ENCODE assay signal across 1 cellular context in the genomic region with DNA sequence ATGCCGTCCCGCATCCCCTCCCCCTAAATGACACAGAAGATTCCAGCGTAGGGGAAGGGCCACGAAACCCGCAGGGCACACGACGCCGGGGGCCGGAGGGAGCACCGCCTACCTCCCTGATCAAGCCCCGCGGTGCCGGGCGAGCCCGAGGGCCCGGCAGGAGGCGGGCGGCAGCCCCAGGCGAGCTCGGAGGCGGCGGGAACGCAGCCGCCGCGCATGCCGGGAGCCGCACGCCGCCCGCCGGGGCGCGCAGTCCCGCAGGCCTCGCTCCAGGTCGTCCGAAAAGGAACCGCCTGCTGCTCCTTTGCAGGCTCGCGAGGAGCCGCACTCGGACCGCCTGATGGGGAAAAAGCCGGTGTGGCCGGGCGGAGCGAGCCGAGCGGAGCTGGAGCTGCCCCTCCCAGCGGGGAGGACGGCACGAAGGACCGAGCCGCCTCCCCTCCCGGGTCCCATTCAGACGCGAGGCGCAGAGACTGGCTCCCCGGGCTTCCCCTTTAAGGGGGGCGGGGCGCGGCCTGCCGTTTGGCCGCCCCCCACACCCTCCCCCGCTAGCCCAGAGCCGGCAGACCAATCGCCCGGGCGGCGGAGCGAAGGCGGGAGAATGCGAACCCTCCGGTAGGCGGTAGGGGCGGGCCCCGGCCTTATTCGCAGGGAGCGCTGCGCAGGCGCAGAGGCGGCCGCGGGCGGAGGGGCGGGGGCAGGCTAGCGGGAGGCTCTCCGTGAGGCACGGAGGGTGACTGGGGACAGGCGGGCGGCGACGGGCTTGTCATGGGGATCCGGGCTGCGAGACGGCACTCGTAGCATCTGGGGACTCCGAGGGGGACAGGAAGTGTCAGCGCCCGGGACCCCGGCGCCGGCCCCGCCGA.
TF ChIP-seq lines count a peak whose summit lies in the region.

No MANE protein-coding gene starts in this region.

TF ChIP-seq in HepG2, 621 proteins besides CTCF, POLR2A, EP300 and RAD21 (continued from another document and continues in another):
- TF ChIP-seq, protein P1, sequence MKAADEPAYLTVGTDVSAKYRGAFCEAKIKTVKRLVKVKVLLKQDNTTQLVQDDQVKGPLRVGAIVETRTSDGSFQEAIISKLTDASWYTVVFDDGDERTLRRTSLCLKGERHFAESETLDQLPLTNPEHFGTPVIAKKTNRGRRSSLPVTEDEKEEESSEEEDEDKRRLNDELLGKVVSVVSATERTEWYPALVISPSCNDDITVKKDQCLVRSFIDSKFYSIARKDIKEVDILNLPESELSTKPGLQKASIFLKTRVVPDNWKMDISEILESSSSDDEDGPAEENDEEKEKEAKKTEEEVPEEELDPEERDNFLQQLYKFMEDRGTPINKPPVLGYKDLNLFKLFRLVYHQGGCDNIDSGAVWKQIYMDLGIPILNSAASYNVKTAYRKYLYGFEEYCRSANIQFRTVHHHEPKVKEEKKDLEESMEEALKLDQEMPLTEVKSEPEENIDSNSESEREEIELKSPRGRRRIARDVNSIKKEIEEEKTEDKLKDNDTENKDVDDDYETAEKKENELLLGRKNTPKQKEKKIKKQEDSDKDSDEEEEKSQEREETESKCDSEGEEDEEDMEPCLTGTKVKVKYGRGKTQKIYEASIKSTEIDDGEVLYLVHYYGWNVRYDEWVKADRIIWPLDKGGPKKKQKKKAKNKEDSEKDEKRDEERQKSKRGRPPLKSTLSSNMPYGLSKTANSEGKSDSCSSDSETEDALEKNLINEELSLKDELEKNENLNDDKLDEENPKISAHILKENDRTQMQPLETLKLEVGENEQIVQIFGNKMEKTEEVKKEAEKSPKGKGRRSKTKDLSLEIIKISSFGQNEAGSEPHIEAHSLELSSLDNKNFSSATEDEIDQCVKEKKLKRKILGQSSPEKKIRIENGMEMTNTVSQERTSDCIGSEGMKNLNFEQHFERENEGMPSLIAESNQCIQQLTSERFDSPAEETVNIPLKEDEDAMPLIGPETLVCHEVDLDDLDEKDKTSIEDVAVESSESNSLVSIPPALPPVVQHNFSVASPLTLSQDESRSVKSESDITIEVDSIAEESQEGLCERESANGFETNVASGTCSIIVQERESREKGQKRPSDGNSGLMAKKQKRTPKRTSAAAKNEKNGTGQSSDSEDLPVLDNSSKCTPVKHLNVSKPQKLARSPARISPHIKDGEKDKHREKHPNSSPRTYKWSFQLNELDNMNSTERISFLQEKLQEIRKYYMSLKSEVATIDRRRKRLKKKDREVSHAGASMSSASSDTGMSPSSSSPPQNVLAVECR (CRISPR knock-in tag; IDR thresholded peaks at IDR 0.05; ENCODE audit: borderline replicate concordance) = peak; percentile 82
- TF ChIP-seq ZKSCAN1 (IDR thresholded peaks at IDR 0.05; ENCODE audit: low read length) (no peak), ZSCAN22 (CRISPR knock-in tag; IDR thresholded peaks at IDR 0.05) (no peak), ZNF24 (IDR thresholded peaks at IDR 0.05) (no peak), XRCC5 (optimal IDR thresholded peaks at IDR 0.05; ENCODE audit: low read length) (peak; percentile 54), BHLHE40 (IDR thresholded peaks at IDR 0.05; ENCODE audit: low read length) (0 out of 2 replicates have a peak, but pooled peaks have one; percentile 3), HDAC1 (CRISPR knock-in tag; IDR thresholded peaks at IDR 0.05) (peak; percentile 79; the same call in 1 of the 2 replicates), ZNF121 (CRISPR knock-in tag; IDR thresholded peaks at IDR 0.05) (no peak), MTA1 (CRISPR knock-in tag; IDR thresholded peaks at IDR 0.05; ENCODE audit: borderline replicate concordance) (no peak), U2AF1 (optimal IDR thresholded peaks at IDR 0.05; ENCODE audit: low read depth, low read length) (no peak), PLRG1 (conservative IDR thresholded peaks at IDR 0.05) (no peak), KLF16 (CRISPR knock-in tag; IDR thresholded peaks at IDR 0.05) (peak in 1 of 2 experiments; percentile 89; a peak in 2 of 4 replicates), GATAD2A (CRISPR knock-in tag; IDR thresholded peaks at IDR 0.05) (no peak), ZNF7 (CRISPR knock-in tag; IDR thresholded peaks at IDR 0.05) (no peak), ZNF431 (CRISPR knock-in tag; IDR thresholded peaks at IDR 0.05; ENCODE audit: borderline replicate concordance, low read depth) (peak; percentile 48; the same call in 1 of the 2 replicates), POLR2AphosphoS2 (IDR thresholded peaks at IDR 0.05; ENCODE audit: low read depth, low read length) (no peak), DNMT1 (CRISPR knock-in tag; IDR thresholded peaks at IDR 0.05) (peak; percentile 55; the same call in 1 of the 2 replicates), DDIT3 (CRISPR knock-in tag; IDR thresholded peaks at IDR 0.05) (no peak), TAF15 (IDR thresholded peaks at IDR 0.05; ENCODE audit: low read depth, low read length, poor library complexity, severe bottlenecking) (no peak), KLF9 (CRISPR knock-in tag; IDR thresholded peaks at IDR 0.05; ENCODE audit: low read depth) (no peak), ZZZ3 (CRISPR knock-in tag; IDR thresholded peaks at IDR 0.05; ENCODE audit: borderline replicate concordance) (no peak), NFIC (IDR thresholded peaks at IDR 0.05; ENCODE audit: low read length) (no peak), PHB2 (IDR thresholded peaks at IDR 0.05; ENCODE audit: partially characterized antibody) (no peak), SRF (IDR thresholded peaks at IDR 0.05; ENCODE audit: low read depth, low read length) (no peak), ZSCAN20 (CRISPR knock-in tag; IDR thresholded peaks at IDR 0.05; ENCODE audit: borderline replicate concordance) (no peak), TMF1 (CRISPR knock-in tag; IDR thresholded peaks at IDR 0.05; ENCODE audit: low read depth) (no peak; the same call in 1 of the 2 replicates), SYNCRIP (IDR thresholded peaks at IDR 0.05; ENCODE audit: insufficient read depth, low read depth, low read length) (no peak), ZNF746 (CRISPR knock-in tag; IDR thresholded peaks at IDR 0.05) (0 out of 2 replicates have a peak, but pooled peaks have one; percentile 11), MAFG (CRISPR knock-in tag; IDR thresholded peaks at IDR 0.05) (no peak), ZNF33B (CRISPR knock-in tag; IDR thresholded peaks at IDR 0.05) (no peak), HINFP (CRISPR knock-in tag; IDR thresholded peaks at IDR 0.05; ENCODE audit: low read depth) (no peak)
- TF ChIP-seq, protein P2, sequence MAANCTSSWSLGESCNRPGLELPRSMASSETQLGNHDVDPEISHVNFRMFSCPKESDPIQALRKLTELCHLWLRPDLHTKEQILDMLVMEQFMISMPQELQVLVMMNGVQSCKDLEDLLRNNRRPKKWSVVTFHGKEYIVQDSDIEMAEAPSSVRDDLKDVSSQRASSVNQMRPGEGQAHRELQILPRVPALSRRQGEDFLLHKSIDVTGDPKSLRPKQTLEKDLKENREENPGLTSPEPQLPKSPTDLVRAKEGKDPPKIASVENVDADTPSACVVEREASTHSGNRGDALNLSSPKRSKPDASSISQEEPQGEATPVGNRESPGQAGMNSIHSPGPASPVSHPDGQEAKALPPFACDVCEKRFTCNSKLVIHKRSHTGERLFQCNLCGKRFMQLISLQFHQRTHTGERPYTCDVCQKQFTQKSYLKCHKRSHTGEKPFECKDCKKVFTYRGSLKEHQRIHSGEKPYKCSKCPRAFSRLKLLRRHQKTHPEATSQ (CRISPR knock-in tag; IDR thresholded peaks at IDR 0.05; ENCODE audit: borderline replicate concordance) = peak; percentile 31; the same call in 1 of the 2 replicates
- TF ChIP-seq, protein P3, sequence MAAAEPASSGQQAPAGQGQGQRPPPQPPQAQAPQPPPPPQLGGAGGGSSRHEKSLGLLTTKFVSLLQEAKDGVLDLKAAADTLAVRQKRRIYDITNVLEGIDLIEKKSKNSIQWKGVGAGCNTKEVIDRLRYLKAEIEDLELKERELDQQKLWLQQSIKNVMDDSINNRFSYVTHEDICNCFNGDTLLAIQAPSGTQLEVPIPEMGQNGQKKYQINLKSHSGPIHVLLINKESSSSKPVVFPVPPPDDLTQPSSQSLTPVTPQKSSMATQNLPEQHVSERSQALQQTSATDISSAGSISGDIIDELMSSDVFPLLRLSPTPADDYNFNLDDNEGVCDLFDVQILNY (CRISPR knock-in tag; conservative IDR thresholded peaks at IDR 0.05) = peak; percentile 95
- TF ChIP-seq, protein P4, sequence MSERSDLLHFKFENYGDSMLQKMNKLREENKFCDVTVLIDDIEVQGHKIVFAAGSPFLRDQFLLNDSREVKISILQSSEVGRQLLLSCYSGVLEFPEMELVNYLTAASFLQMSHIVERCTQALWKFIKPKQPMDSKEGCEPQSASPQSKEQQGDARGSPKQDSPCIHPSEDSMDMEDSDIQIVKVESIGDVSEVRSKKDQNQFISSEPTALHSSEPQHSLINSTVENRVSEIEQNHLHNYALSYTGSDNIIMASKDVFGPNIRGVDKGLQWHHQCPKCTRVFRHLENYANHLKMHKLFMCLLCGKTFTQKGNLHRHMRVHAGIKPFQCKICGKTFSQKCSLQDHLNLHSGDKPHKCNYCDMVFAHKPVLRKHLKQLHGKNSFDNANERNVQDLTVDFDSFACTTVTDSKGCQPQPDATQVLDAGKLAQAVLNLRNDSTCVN (CRISPR knock-in tag; IDR thresholded peaks at IDR 0.05; ENCODE audit: borderline replicate concordance) = no peak
- TF ChIP-seq, protein P5, sequence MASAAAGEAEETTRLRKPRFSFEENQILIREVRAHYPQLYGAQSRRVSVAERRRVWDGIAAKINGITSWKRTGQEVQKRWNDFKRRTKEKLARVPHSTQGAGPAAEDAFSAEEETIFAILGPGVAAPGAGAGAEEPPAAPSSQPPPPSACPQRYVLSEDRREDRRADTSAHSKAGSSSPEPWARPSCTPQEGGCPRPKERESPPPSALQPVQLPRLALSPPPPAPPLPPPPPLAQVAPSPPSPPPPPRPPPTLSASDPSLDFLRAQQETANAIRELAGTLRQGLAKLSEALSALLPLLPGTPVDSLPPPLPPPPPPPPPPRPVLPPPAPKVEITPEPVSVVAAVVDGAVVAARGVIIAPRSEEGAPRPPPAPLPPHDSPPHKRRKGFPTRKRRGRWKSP (CRISPR knock-in tag; IDR thresholded peaks at IDR 0.05) = peak; percentile 83
- TF ChIP-seq, protein P6, sequence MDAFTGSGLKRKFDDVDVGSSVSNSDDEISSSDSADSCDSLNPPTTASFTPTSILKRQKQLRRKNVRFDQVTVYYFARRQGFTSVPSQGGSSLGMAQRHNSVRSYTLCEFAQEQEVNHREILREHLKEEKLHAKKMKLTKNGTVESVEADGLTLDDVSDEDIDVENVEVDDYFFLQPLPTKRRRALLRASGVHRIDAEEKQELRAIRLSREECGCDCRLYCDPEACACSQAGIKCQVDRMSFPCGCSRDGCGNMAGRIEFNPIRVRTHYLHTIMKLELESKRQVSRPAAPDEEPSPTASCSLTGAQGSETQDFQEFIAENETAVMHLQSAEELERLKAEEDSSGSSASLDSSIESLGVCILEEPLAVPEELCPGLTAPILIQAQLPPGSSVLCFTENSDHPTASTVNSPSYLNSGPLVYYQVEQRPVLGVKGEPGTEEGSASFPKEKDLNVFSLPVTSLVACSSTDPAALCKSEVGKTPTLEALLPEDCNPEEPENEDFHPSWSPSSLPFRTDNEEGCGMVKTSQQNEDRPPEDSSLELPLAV (CRISPR knock-in tag; conservative IDR thresholded peaks at IDR 0.05; ENCODE audit: low read depth) = no peak
- TF ChIP-seq, protein P7, sequence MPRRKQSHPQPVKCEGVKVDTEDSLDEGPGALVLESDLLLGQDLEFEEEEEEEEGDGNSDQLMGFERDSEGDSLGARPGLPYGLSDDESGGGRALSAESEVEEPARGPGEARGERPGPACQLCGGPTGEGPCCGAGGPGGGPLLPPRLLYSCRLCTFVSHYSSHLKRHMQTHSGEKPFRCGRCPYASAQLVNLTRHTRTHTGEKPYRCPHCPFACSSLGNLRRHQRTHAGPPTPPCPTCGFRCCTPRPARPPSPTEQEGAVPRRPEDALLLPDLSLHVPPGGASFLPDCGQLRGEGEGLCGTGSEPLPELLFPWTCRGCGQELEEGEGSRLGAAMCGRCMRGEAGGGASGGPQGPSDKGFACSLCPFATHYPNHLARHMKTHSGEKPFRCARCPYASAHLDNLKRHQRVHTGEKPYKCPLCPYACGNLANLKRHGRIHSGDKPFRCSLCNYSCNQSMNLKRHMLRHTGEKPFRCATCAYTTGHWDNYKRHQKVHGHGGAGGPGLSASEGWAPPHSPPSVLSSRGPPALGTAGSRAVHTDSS (CRISPR knock-in tag; conservative IDR thresholded peaks at IDR 0.05) = no peak
- TF ChIP-seq, protein P8, sequence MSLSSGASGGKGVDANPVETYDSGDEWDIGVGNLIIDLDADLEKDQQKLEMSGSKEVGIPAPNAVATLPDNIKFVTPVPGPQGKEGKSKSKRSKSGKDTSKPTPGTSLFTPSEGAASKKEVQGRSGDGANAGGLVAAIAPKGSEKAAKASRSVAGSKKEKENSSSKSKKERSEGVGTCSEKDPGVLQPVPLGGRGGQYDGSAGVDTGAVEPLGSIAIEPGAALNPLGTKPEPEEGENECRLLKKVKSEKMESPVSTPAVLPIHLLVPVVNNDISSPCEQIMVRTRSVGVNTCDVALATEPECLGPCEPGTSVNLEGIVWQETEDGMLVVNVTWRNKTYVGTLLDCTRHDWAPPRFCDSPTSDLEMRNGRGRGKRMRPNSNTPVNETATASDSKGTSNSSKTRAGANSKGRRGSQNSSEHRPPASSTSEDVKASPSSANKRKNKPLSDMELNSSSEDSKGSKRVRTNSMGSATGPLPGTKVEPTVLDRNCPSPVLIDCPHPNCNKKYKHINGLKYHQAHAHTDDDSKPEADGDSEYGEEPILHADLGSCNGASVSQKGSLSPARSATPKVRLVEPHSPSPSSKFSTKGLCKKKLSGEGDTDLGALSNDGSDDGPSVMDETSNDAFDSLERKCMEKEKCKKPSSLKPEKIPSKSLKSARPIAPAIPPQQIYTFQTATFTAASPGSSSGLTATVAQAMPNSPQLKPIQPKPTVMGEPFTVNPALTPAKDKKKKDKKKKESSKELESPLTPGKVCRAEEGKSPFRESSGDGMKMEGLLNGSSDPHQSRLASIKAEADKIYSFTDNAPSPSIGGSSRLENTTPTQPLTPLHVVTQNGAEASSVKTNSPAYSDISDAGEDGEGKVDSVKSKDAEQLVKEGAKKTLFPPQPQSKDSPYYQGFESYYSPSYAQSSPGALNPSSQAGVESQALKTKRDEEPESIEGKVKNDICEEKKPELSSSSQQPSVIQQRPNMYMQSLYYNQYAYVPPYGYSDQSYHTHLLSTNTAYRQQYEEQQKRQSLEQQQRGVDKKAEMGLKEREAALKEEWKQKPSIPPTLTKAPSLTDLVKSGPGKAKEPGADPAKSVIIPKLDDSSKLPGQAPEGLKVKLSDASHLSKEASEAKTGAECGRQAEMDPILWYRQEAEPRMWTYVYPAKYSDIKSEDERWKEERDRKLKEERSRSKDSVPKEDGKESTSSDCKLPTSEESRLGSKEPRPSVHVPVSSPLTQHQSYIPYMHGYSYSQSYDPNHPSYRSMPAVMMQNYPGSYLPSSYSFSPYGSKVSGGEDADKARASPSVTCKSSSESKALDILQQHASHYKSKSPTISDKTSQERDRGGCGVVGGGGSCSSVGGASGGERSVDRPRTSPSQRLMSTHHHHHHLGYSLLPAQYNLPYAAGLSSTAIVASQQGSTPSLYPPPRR (CRISPR knock-in tag; IDR thresholded peaks at IDR 0.05; ENCODE audit: borderline replicate concordance) = 0 out of 2 replicates have a peak, but pooled peaks have one; percentile 17
